22 cellular contexts compared by ENCODE assay signal in the genomic region with DNA sequence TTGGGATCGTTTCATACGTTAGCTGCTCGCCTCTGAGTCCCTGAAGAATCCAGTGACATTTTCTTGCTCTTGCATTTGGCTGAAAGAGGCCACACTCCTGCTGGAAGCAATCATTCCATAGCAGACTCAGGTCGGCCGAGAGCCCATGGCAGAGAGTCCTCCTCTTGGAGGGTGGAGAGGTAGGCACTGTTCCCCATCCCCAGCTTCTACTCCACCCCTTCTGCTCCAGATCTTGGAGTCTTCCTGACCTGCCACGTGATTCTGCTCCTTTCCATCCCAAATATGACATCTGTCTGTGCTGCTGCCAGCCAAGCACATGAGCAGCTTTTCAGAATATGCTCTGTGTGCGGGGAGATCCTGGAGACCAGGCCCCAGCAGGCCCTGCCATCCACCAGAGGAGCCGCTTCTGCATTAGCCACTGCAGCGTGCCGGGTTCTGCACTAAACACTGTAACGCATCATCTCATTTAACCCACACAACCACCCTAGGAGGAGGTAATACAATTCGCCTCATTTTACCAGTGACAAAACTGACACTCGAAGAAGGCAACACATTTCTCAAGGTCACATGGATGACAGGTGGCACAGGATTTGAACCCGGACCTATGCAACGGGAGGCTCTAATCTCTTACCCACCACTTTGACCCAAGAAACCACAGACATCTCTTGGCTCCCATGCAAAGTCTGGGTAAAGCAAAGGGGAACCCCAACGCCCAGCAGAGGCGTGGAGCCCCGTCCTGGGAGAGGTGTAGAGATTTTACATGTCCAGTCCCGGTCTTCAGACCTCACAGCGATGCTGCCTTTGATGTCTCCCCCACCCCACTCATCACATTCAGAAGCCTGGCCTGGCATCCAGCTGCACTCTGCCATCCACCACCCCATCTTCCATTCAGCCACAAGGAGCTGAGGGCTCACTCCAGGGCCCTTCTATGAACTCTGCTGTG.
DNase-seq lines count a peak whose midpoint lies in the region; ATAC-seq and TF ChIP-seq lines count a peak whose summit lies in the region.
"Had no signal": no experiment of that assay in that cellular context is flagged by ENCODE, and none has a peak within 500 bp of the region (broad histone marks: within the 10 kb centered on the region; RNA-seq: fewer than 3 reads in every experiment).

No MANE protein-coding gene starts in this region.

- H3K4me3 Mint-ChIP-seq in activated CD8-positive, alpha-beta T cell treated with anti-CD3 and anti-CD28 coated beads for 36 hours = no peak overlapping the region
- H3K4me3 Mint-ChIP-seq: CD8-positive, alpha-beta T cell had no signal

- H3K27ac Mint-ChIP-seq in activated CD8-positive, alpha-beta T cell treated with anti-CD3 and anti-CD28 coated beads for 36 hours = no peak overlapping the region
- peak overlapping the region in 1 of 2 donors; percentile 47 for H3K27ac Mint-ChIP-seq in activated naive CD4-positive, alpha-beta T cell treated with anti-CD3 and anti-CD28 coated beads, Interleukin-2, amount 50 U/mL, for 72 hours
- H3K27ac Mint-ChIP-seq: CD8-positive, alpha-beta T cell had no signal

- no peak for TF ChIP-seq CTCF in left ventricle myocardium inferior (IDR thresholded peaks at IDR 0.05; ENCODE audit: borderline replicate concordance)
- TF ChIP-seq CTCF in activated CD8-positive, alpha-beta T cell treated with anti-CD3 and anti-CD28 coated beads for 36 hours (IDR thresholded peaks at IDR 0.05) = no peak

- H3K9me3 Mint-ChIP-seq in activated CD8-positive, alpha-beta T cell treated with anti-CD3 and anti-CD28 coated beads for 36 hours = no peaks in the 10 kb centered on the region
- H3K9me3 Mint-ChIP-seq in activated naive CD4-positive, alpha-beta T cell treated with anti-CD3 and anti-CD28 coated beads, Interleukin-2, amount 50 U/mL, for 72 hours = no peaks in the 10 kb centered on the region
- H3K9me3 Mint-ChIP-seq: CD8-positive, alpha-beta T cell had no signal

- H3K4me1 Mint-ChIP-seq in activated CD8-positive, alpha-beta T cell treated with anti-CD3 and anti-CD28 coated beads for 36 hours (ENCODE audit: low read depth) = no peaks in the 10 kb centered on the region

- POLR2A ChIA-PET in activated CD8-positive, alpha-beta T cell treated with anti-CD3 and anti-CD28 coated beads for 36 hours (lab: Charles Lee) = no interaction called here

- peak overlapping the region; percentile 66 for H3K27ac ChIP-seq in left ventricle myocardium inferior (replicated peaks)
- H3K27ac ChIP-seq: C4-2B, SJSA1 had no signal

- peaks cover 23% of the 10 kb centered on the region for H3K4me1 ChIP-seq in left ventricle myocardium inferior
- H3K4me1 ChIP-seq: Caco-2, SJSA1 had no signal

- DNase-seq in Right ventricle myocardium inferior (ENCODE audit: missing footprints) (no peak), left ventricle myocardium inferior (no peak), posterior vena cava (ENCODE audit: low spot score) (peak; percentile 55), hepatic stellate cell (ENCODE audit: low spot score) (no peak)
- DNase-seq in activated CD8-positive, alpha-beta T cell treated with anti-CD3 and anti-CD28 coated beads for 36 hours = no peak
- no peak for DNase-seq in activated naive CD4-positive, alpha-beta T cell treated with anti-CD3 and anti-CD28 coated beads, Interleukin-2, amount 50 U/mL, for 72 hours (ENCODE audit: low spot score in 2 of 2)
- DNase-seq: Caco-2; CD8-positive, alpha-beta T cell; Kasumi-1; NCI-H1092 treated with DMSO at 0.1 percent for 48 hours; NCI-H1436; NCI-H187; NCI-H2081 treated with DMSO at 0.1 percent for 48 hours; NCI-H524 treated with DMSO at 0.1 percent for 48 hours; NCI-H774 had no signal

- H3K36me3 ChIP-seq in left ventricle myocardium inferior = no peaks in the 10 kb centered on the region
- H3K36me3 ChIP-seq: SJSA1 had no signal

- H3K4me3 ChIP-seq in left ventricle myocardium inferior = no peak overlapping the region
- H3K4me3 ChIP-seq: GM12878, K562, SJSA1 had no signal

- CTCF ChIA-PET in activated CD8-positive, alpha-beta T cell treated with anti-CD3 and anti-CD28 coated beads for 36 hours (lab: Charles Lee) = no interaction called here

- H3K9me3 ChIP-seq in left ventricle myocardium inferior (replicated peaks) = no peaks in the 10 kb centered on the region
- H3K9me3 ChIP-seq: Caco-2, SJSA1 had no signal

- peaks cover 3% of the 10 kb centered on the region for H3K27me3 Mint-ChIP-seq in activated CD8-positive, alpha-beta T cell treated with anti-CD3 and anti-CD28 coated beads for 36 hours

- ATAC-seq in Right ventricle myocardium inferior = peak; percentile 59
- ATAC-seq in activated CD8-positive, alpha-beta T cell treated with anti-CD3 and anti-CD28 coated beads for 36 hours = no peak
- ATAC-seq in GM19455 (IDR thresholded peaks at IDR 0.05; ENCODE audit: unreplicated experiment) = no peak
- ATAC-seq in activated naive CD4-positive, alpha-beta T cell treated with anti-CD3 and anti-CD28 coated beads, Interleukin-2, amount 50 U/mL, for 72 hours = no peak
- ATAC-seq: CD8-positive, alpha-beta T cell; GM12878; HCT116; HepG2; K562 had no signal

- intact Hi-C loops in Right ventricle myocardium inferior (cut with DNase I) = no loop called here
- intact Hi-C loops in left ventricle myocardium inferior (cut with micrococcal nuclease) = no loop called here
- intact Hi-C loops in posterior vena cava (cut with DNase I) = no loop called here
- intact Hi-C loops in activated CD8-positive, alpha-beta T cell treated with anti-CD3 and anti-CD28 coated beads for 36 hours (cut with micrococcal nuclease) = no loop called here

- no peaks in the 10 kb centered on the region for H3K27me3 ChIP-seq in left ventricle myocardium inferior (ENCODE audit: low read depth)
- H3K27me3 ChIP-seq: SJSA1 had no signal

- no peaks in the 10 kb centered on the region for H3K36me3 Mint-ChIP-seq in activated CD8-positive, alpha-beta T cell treated with anti-CD3 and anti-CD28 coated beads for 36 hours (ENCODE audit: low read depth)
- H3K36me3 Mint-ChIP-seq in activated naive CD4-positive, alpha-beta T cell treated with anti-CD3 and anti-CD28 coated beads, Interleukin-2, amount 50 U/mL, for 72 hours = no peaks in the 10 kb centered on the region
- H3K36me3 Mint-ChIP-seq: CD8-positive, alpha-beta T cell had no signal
